In the genomic region with DNA sequence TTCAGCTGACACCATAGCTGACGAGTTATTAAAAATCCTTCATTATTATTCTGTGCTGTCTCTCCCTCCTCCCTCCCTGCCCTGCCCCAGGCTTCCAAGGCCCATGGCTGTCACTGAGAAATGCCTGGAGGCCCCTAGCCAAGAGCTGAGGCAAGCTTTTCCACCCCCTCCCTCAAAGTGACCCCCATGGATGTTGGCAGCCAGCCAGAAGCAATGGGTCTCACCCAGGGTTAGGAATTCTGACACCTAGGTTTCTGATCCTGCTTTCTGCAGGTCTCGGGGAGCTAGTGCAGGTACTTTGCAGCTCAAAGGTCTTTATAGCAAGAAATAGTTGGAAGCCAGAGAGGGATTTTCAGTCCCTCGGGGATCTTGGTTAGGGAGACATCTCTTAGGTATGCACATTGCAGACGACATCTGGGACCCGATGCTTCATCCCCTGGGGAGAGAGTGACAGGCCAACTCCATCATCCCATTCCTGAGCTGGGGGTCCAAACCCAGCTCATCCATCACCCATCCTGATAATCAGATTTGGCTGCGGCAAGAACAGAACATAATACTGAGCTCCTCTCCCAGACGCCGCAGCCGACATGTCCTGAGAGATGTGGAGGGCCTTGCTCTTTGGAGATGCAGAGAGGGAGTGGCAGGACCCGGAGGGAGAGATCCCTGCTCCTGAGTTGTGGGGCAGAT, we compare ENCODE assay signal across 17 cellular contexts.
"Had no signal": no experiment of that assay in that cellular context is flagged by ENCODE, and none has a peak within 500 bp of the region (broad histone marks: within the 10 kb centered on the region; RNA-seq: fewer than 3 reads in every experiment).

No MANE protein-coding gene starts in this region.

- H3K27me3 ChIP-seq: esophagus muscularis mucosa, pancreas, tibial artery had no signal

- H3K9me3 ChIP-seq: esophagus muscularis mucosa, left ventricle myocardium inferior, pancreas, tibial artery had no signal

- H3K36me3 ChIP-seq: left ventricle myocardium inferior, pancreas had no signal

- H3K27ac ChIP-seq: coronary artery, esophagus muscularis mucosa, left ventricle myocardium inferior, pancreas, tibial artery had no signal

- H3K4me3 ChIP-seq: coronary artery, esophagus muscularis mucosa, left ventricle myocardium inferior, pancreas, tibial artery had no signal

- H3K4me1 ChIP-seq: pancreas had no signal

- DNase-seq: activated CD4-positive, alpha-beta T cell treated with anti-CD3 and anti-CD28 coated beads for 4 hours; activated CD8-positive, alpha-beta memory T cell treated with anti-CD3 and anti-CD28 coated beads, Interleukin-2, amount 50 U/mL, for 48 hours; activated CD8-positive, alpha-beta T cell treated with anti-CD3 and anti-CD28 coated beads, Interleukin-2, amount 10 ng/mL, durations not matched to agents 7 days and 5 days; activated gamma-delta T cell; activated T-cell treated with anti-CD3 and anti-CD28 coated beads, Interleukin-2, amount 50 U/mL, for 72 hours; caudate nucleus; hypothalamus; left ventricle myocardium inferior; stimulated activated CD4-positive, alpha-beta T cell treated with anti-CD3 and anti-CD28 coated beads, Interleukin-2, amount 100 ng/mL, for 48 hours; T-helper 17 cell; tibial artery had no signal

- FAIRE-seq: pancreas had no signal

- ATAC-seq: activated CD8-positive, alpha-beta T cell treated with anti-CD3 and anti-CD28 coated beads, Interleukin-2, amount 10 ng/mL, durations not matched to agents 7 days and 5 days; activated naive CD4-positive, alpha-beta T cell treated with anti-CD3 and anti-CD28 coated beads, Interleukin-2, amount 50 U/mL, for 72 hours; activated T-cell treated with anti-CD3 and anti-CD28 coated beads, Interleukin-2, amount 50 U/mL, for 72 hours; pancreas; stimulated activated memory B cell treated with anti-CD40 and anti-IgM and Interleukin-4, amounts not matched to agents 10 μg/mL and 1 μg/mL and 100 μg/mL, for 72 hours; T-helper 17 cell; WTC11 had no signal
